Comparison of ENCODE assay signal across 8 cellular contexts in the genomic region with DNA sequence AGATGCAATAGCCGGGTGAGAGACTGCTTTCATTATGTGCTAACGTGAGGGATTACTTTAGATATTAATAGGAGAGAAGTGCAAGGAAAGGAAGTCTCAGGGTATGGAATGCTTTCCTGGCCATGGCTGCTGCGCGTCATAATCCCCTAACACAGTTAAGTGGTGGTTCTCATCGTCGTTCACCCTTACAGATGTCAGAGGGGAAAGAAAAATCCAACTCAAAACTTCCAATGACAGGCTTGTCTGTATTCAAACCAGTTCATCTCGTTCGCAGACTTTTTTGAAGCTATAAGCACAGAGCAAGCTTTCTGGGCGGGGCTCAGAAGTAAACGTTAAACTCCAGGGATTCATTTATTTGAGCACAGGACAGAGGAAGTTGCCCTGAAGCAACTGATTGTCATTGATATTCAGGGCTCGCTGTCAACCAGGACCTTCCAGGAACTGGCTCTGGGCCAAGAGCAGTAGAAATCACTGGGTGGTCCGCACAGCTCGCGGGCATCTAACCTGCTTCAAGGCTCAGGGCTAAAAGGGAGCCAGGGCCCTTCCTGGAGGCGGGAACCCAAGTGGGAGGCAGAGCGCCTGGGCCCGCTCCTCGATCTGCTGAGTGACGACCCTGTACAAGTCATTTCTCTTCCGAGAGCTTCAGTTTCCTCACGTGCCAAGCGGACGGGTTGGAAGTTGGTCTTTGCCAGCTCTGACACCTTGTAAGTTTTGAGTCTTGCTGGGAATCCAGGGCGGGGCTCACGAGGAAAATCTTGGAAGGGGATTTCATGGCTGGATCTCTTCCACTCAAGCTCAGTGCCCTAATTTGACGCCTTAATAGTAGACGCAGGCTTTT. TPM values are rescaled to one million over a fixed set of nuclear protein-coding genes. Genes with fewer than 3 reads are reported as not detected.
DNase-seq lines count a peak whose midpoint lies in the region; ATAC-seq and TF ChIP-seq lines count a peak whose summit lies in the region.

No MANE protein-coding gene starts in this region.

- H3K4me1 ChIP-seq in PC-3 (ENCODE audit: insufficient read depth, low read length) = peaks cover 29% of the 10 kb centered on the region
- H3K4me1 ChIP-seq in left lung = peaks cover 4 to 52% of the 10 kb centered on the region in 2 donors
- H3K4me1 ChIP-seq in testis = peaks cover 8% of the 10 kb centered on the region

- no peaks in the 10 kb centered on the region for H3K9me2 ChIP-seq in PC-3 (replicated peaks; ENCODE audit: low read length)

- WGBS in testis, 2 donors = 21 to 35% methylated on average over 17 to 27 of the region's 27 CpGs

- peaks cover 44% of the 10 kb centered on the region for H3K79me2 ChIP-seq in PC-3 (ENCODE audit: low read length)

- ATAC-seq in PC-3 (peak; percentile 12), left lung (peak; percentile 33), HG03196 (IDR thresholded peaks at IDR 0.05; ENCODE audit: unreplicated experiment) (no peak), HG02885 (IDR thresholded peaks at IDR 0.05; ENCODE audit: poor library complexity, unreplicated experiment) (no peak)

- peak; percentile 69 for DNase-seq in activated CD8-positive, alpha-beta memory T cell treated with anti-CD3 and anti-CD28 coated beads for 24 hours
- DNase-seq in activated CD8-positive, alpha-beta memory T cell treated with anti-CD3 and anti-CD28 coated beads, Interleukin-2, amount 50 U/mL, for 48 hours = no peak
- DNase-seq in PC-3 (peak; percentile 81), dedifferentiated amniotic fluid mesenchymal stem cell (ENCODE audit: extremely low spot score) (peak; percentile 53), left lung (peak; percentile 42 to 79), testis (peak; percentile 46)

- H3F3A ChIP-seq in PC-3 (ENCODE audit: low read length, unreplicated experiment) = no peaks in the 10 kb centered on the region

- no peaks in the 10 kb centered on the region for H3K27me3 ChIP-seq in PC-3 (ENCODE audit: low read length)
- H3K27me3 ChIP-seq in left lung = no peaks in the 10 kb centered on the region
- no peaks in the 10 kb centered on the region for H3K27me3 ChIP-seq in testis

- H3K27ac ChIP-seq in PC-3 (ENCODE audit: low read length) = peak overlapping the region; percentile 88
- H3K27ac ChIP-seq in left lung = peak overlapping the region; percentile 94 to 98
- H3K27ac ChIP-seq in testis = peak overlapping the region; percentile 90 to 93

- H2AFZ ChIP-seq in PC-3 (ENCODE audit: low read length) = peak overlapping the region; percentile 68

- H3K36me3 ChIP-seq in PC-3 (ENCODE audit: low read depth, low read length) (no peaks in the 10 kb centered on the region), left lung (no peaks in the 10 kb centered on the region), testis (ENCODE audit: low read depth, missing control alignments) (no peaks in the 10 kb centered on the region)

- H3K4me3 ChIP-seq in PC-3 (ENCODE audit: low read length) (peak overlapping the region; percentile 97), left lung (peak overlapping the region; percentile 69 to 85), testis (peak overlapping the region; percentile 78 to 92)

- POLR2A ChIA-PET in PC-3 (lab: Charles Lee; ENCODE audit: unreplicated experiment) = interaction anchor here (0.6 to 1.3 kb wide), 8 partner anchors 41 to 823 kb away, joined by 3 to 12 read pairs (median 4); a partner anchor contains a TSS

- intact Hi-C loops in PC-3 (cut with micrococcal nuclease) = loop anchor here (2.0 to 5.0 kb wide), 5 partner anchors 76 to 799 kb away; no protein-coding TSS in a partner anchor
- intact Hi-C loops in left lung (cut with DNase I) = no loop called here
- intact Hi-C loops in testis (cut with DNase I; ENCODE audit: low total_unique reads) = no loop called here

- TSS peak; percentile 89 for BruUV-seq in PC-3 (replicated peaks; lab: Mats Ljungman, UMichigan)

- H3K9ac ChIP-seq in PC-3 (ENCODE audit: low read length) = peak overlapping the region; percentile 89

- peak overlapping the region; percentile 87 for H3K4me2 ChIP-seq in PC-3 (ENCODE audit: low read length)

- H4K20me1 ChIP-seq in PC-3 (ENCODE audit: low read length) = 0 out of 2 replicates have a peak, but pooled peaks cover 6% of the 10 kb centered on the region

- CTCF ChIA-PET in PC-3 (lab: Charles Lee) = interaction anchor here (0.6 to 0.8 kb wide), 3 partner anchors 18 to 38 kb away, joined by 3 to 4 read pairs (median 4); no protein-coding TSS in a partner anchor

- no peak for TF ChIP-seq CTCF in PC-3 (conservative IDR thresholded peaks at IDR 0.05; ENCODE audit: low read depth, low read length)
- TF ChIP-seq CTCF in left lung (IDR thresholded peaks at IDR 0.05) = no peak
- TF ChIP-seq CTCF in testis (IDR thresholded peaks at IDR 0.05) = no peak

- no peak for TF ChIP-seq POLR2A in testis (IDR thresholded peaks at IDR 0.05)

- no peaks in the 10 kb centered on the region for H3K9me3 ChIP-seq in PC-3 (ENCODE audit: low read length)
- H3K9me3 ChIP-seq in left lung = no peaks in the 10 kb centered on the region
- H3K9me3 ChIP-seq in testis = no peaks in the 10 kb centered on the region

RNA-seq across cellular contexts. Expression of a gene that starts 1.1 kb away (rescaled TPM):
- 20.4 and 21.3 TPM in 2 replicates for total RNA-seq in PC-3 (2014; rRNA removed)
- 100 to 1,000 TPM; 160 to 220 TPM for total RNA-seq in left lung
- 100 to 1,000 TPM in 1 of 2 donors, 10 to 100 TPM in 1; 89.9 to 132 TPM for total RNA-seq in testis
- 135 TPM for polyA plus RNA-seq in testis (ENCODE audit: insufficient read depth, low read depth, low replicate concordance)

Comparison
In these comparisons a context has a peak if more than half of its experiments do, and no peak if none do; other contexts are left out.
1. ATAC-seq: peak in PC-3 (single experiment) and left lung (single experiment); none in HG03196 (single experiment) and HG02885 (single experiment).
2. Peak in every context shown above with its lines, with median percentiles within 50 percentile points of each other: H3K27ac ChIP-seq and H3K4me3 ChIP-seq.